In genomic region chr19:49546825-49547565, GRCh38 we compare ENCODE assay signal across 8 cellular contexts. TPM values are rescaled to one million over a fixed set of nuclear protein-coding genes. Genes with fewer than 3 reads are reported as not detected.
DNase-seq lines count a peak whose midpoint lies in the region; ATAC-seq, FAIRE-seq and TF ChIP-seq lines count a peak whose summit lies in the region.

No MANE protein-coding gene starts in this region.

- no peak overlapping the region for H3K27ac ChIP-seq in brain microvascular endothelial cell
- H3K27ac ChIP-seq in iPS-18a (ENCODE audit: low read length): no peak overlapping the region

- FAIRE-seq in A204.1 (lab: Jason Lieb, UNC): peak; percentile 96

- H3K27me3 Mint-ChIP-seq in T-helper 1 cell treated with Interleukin-12 subunit alpha and Interleukin-12 subunit beta and Interleukin-4 antibody, amounts not matched to agents 30 μg/mL and 1 μg/mL, for 36 hours (ENCODE audit: low read depth): no peaks in the 10 kb centered on the region

- H3K4me1 ChIP-seq in iPS-18a (ENCODE audit: control insufficient read depth, low read depth, low read length) (peaks cover 3% of the 10 kb centered on the region), skeletal muscle satellite cell (ENCODE audit: control insufficient read depth, insufficient read depth, low read length) (peaks cover 3% of the 10 kb centered on the region)

- H3K9me3 ChIP-seq in iPS-18a (ENCODE audit: control insufficient read depth, low read depth, low read length) (no peaks in the 10 kb centered on the region), skeletal muscle satellite cell (replicated peaks; ENCODE audit: low read length) (no peaks in the 10 kb centered on the region)

- H3K9me3 Mint-ChIP-seq in T-helper 1 cell treated with Interleukin-12 subunit alpha and Interleukin-12 subunit beta and Interleukin-4 antibody, amounts not matched to agents 30 μg/mL and 1 μg/mL, for 36 hours: no peaks in the 10 kb centered on the region

- in situ Hi-C loops in brain microvascular endothelial cell (cut with HindIII; ENCODE audit: low pct_ligation_motif_present, low sequenced_read_pairs): no loop called here

- peaks cover 9% of the 10 kb centered on the region for H3K36me3 ChIP-seq in brain microvascular endothelial cell (replicated peaks)
- H3K36me3 ChIP-seq in iPS-18a (ENCODE audit: control insufficient read depth, low read depth, low read length): no peaks in the 10 kb centered on the region
- peaks cover 18% of the 10 kb centered on the region for H3K36me3 ChIP-seq in skeletal muscle satellite cell (ENCODE audit: insufficient read depth, low read length)

- DNase-seq in GM12865 (ENCODE audit: low read depth): peak; percentile 83
- peak; percentile 83 for DNase-seq in NCI-H187 treated with DMSO at 0.1 percent for 48 hours (lab: John Stamatoyannopoulos, UW)
- DNase-seq in brain microvascular endothelial cell: peak; percentile 83

- H3K27ac Mint-ChIP-seq in T-helper 1 cell treated with Interleukin-12 subunit alpha and Interleukin-12 subunit beta and Interleukin-4 antibody, amounts not matched to agents 30 μg/mL and 1 μg/mL, for 36 hours: peak overlapping the region; percentile 73

- no peak for ATAC-seq in HG03571 (IDR thresholded peaks at IDR 0.05; ENCODE audit: unreplicated experiment)

- H3K4me1 Mint-ChIP-seq in T-helper 1 cell treated with Interleukin-12 subunit alpha and Interleukin-12 subunit beta and Interleukin-4 antibody, amounts not matched to agents 30 μg/mL and 1 μg/mL, for 36 hours (ENCODE audit: low read depth): peaks cover 29% of the 10 kb centered on the region

- TF ChIP-seq CTCF in GM12865 (IDR thresholded peaks at IDR 0.05; ENCODE audit: insufficient read depth, low read depth, low read length, missing control alignments) (peak; percentile 73), brain microvascular endothelial cell (IDR thresholded peaks at IDR 0.05; ENCODE audit: low read depth, low read length, missing control alignments) (peak; percentile 84)

- peak overlapping the region; percentile 82 for H3K4me3 Mint-ChIP-seq in T-helper 1 cell treated with Interleukin-12 subunit alpha and Interleukin-12 subunit beta and Interleukin-4 antibody, amounts not matched to agents 30 μg/mL and 1 μg/mL, for 36 hours

- peak overlapping the region; percentile 26 for H3K4me2 ChIP-seq in skeletal muscle satellite cell (ENCODE audit: low read length)

- H3K36me3 Mint-ChIP-seq in T-helper 1 cell treated with Interleukin-12 subunit alpha and Interleukin-12 subunit beta and Interleukin-4 antibody, amounts not matched to agents 30 μg/mL and 1 μg/mL, for 36 hours (ENCODE audit: low read depth): peaks cover 5% of the 10 kb centered on the region

- no peaks in the 10 kb centered on the region for H3K27me3 ChIP-seq in brain microvascular endothelial cell (replicated peaks)
- no peaks in the 10 kb centered on the region for H3K27me3 ChIP-seq in iPS-18a (ENCODE audit: control insufficient read depth, insufficient read depth, low read length)
- H3K27me3 ChIP-seq in skeletal muscle satellite cell (ENCODE audit: control insufficient read depth, insufficient read depth, low read length): no peaks in the 10 kb centered on the region

- H3K9ac ChIP-seq in iPS-18a (ENCODE audit: low read length) (no peak overlapping the region), skeletal muscle satellite cell (ENCODE audit: low read depth, low read length) (no peak overlapping the region)

- H3K4me3 ChIP-seq in GM12865 (ENCODE audit: low read depth, low read length): no peak overlapping the region
- H3K4me3 ChIP-seq in brain microvascular endothelial cell (ENCODE audit: low read depth, low read length): no peak overlapping the region
- H3K4me3 ChIP-seq in iPS-18a (ENCODE audit: low read length): peak overlapping the region; percentile 50
- no peak overlapping the region for H3K4me3 ChIP-seq in skeletal muscle satellite cell (ENCODE audit: low read length)

RNA-seq across cellular contexts. Expression of gene RCN3, which starts 19.2 kb away (rescaled TPM):
- total RNA-seq in skeletal muscle satellite cell (2012; rRNA removed): 217 and 230 TPM in 2 replicates

RNA-seq across cellular contexts. Expression of gene NOSIP, which starts 33.4 kb away (rescaled TPM):
- total RNA-seq in skeletal muscle satellite cell (2012; rRNA removed): 77.1 and 90.6 TPM in 2 replicates

RNA-seq across cellular contexts. Expression of gene PRRG2, which starts 34.1 kb away (rescaled TPM):
- 0.25 and 0.44 TPM in 2 replicates for total RNA-seq in skeletal muscle satellite cell (2012; rRNA removed)

RNA-seq across cellular contexts. Expression of gene FCGRT, which starts 34.5 kb away (rescaled TPM):
- total RNA-seq in skeletal muscle satellite cell (2012; rRNA removed): 24.7 and 28.6 TPM in 2 replicates

RNA-seq across cellular contexts. Expression of gene PRR12, which starts 44.0 kb away (rescaled TPM):
- total RNA-seq in skeletal muscle satellite cell (2012; rRNA removed): 2.5 and 3.5 TPM in 2 replicates
